ENCODE assay signal across 21 cellular contexts in the genomic region with DNA sequence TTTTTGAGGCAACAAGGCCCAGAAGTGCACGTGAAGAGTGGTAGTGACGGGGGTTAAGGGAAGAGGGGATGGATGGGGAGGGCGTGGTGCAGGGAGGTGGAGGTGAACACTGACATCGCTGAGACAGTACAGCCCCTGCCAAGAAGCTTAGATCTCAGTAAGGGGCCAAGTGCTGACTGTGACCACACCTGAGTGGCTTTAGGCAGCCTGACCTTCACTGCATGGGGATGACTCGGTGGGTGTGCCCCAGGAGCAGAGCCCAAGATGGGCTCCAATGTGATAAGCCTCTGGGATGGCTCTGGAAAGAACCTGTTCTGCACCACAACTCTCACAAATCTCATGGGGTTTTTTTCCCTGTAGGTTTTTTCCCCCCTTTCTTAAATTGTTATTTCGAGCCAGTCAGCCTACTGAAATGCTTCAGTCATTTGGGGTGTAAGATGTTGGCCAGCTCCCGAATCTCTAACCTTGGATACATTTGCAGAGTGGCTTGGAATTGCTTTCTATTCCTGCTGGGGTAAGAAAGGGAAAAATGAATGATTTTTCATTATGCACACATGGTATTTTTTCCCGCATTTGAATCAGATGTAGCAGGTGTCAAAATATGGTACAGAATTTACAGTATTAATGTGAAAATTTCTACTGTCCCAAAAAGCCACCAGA. TPM values are rescaled to one million over a fixed set of nuclear protein-coding genes. Genes with fewer than 3 reads are reported as not detected.
DNase-seq lines count a peak whose midpoint lies in the region; ATAC-seq, FAIRE-seq and TF ChIP-seq lines count a peak whose summit lies in the region.
"Had no signal": no experiment of that assay in that cellular context is flagged by ENCODE, and none has a peak within 500 bp of the region (broad histone marks: within the 10 kb centered on the region; RNA-seq: fewer than 3 reads in every experiment).

No MANE protein-coding gene starts in this region.

- TF ChIP-seq POLR2A in GM12892 (IDR thresholded peaks at IDR 0.05; ENCODE audit: low read depth, low read length): no peak

- CTCF ChIA-PET in HEK293 (lab: Yijun Ruan, JAX): interaction anchor here (0.7 to 1.1 kb wide), 3 partner anchors 10 to 258 kb away, joined by 3 to 4 read pairs (median 3); no protein-coding TSS in a partner anchor
- CTCF ChIA-PET in MCF 10A (lab: Yijun Ruan, JAX): interaction anchor here (5.4 kb wide), 1 partner anchor 10 kb away, joined by 31 read pairs; no protein-coding TSS in a partner anchor

- no peak overlapping the region for H3K27ac ChIP-seq in HEK293 (ENCODE audit: extremely low read depth, low read depth, low read length)
- H3K27ac ChIP-seq in kidney (ENCODE audit: low read depth in 2 of 2, low read length in 2 of 2): no peak overlapping the region
- H3K27ac ChIP-seq: KMS-11, SK-N-MC had no signal

- no peak for ATAC-seq in GM18867 (IDR thresholded peaks at IDR 0.05; ENCODE audit: unreplicated experiment)
- ATAC-seq: Right ventricle myocardium inferior had no signal

- H3K36me3 Mint-ChIP-seq in brain (no peaks in the 10 kb centered on the region), osteocyte (ENCODE audit: unreplicated experiment) (no peaks in the 10 kb centered on the region), MCF 10A (ENCODE audit: insufficient read depth, unreplicated experiment) (no peaks in the 10 kb centered on the region)

- H3K4me1 Mint-ChIP-seq in brain (peaks cover 16% of the 10 kb centered on the region), osteocyte (ENCODE audit: unreplicated experiment) (peaks cover 2% of the 10 kb centered on the region), MCF 10A (ENCODE audit: insufficient read depth, unreplicated experiment) (peaks cover 5% of the 10 kb centered on the region)
- H3K4me1 Mint-ChIP-seq: CD8-positive, alpha-beta memory T cell had no signal

- FAIRE-seq in GM12892 (lab: Jason Lieb, UNC) (peak; percentile 5), kidney (lab: Jason Lieb, UNC) (no peak)
- FAIRE-seq: RCC 7860 had no signal

- H3K9ac ChIP-seq in kidney (ENCODE audit: low read length in 2 of 2): no peak overlapping the region
- H3K9ac ChIP-seq: KMS-11 had no signal

- intact Hi-C loops in kidney (cut with DNase I): no loop called here
- intact Hi-C loops in MCF 10A (cut with micrococcal nuclease): no loop called here

- DNase-seq in GM12892 (ENCODE audit: insufficient read length) (no peak), osteocyte (ENCODE audit: extremely low spot score, unreplicated experiment) (peak; percentile 54), kidney (no peak), MCF 10A (ENCODE audit: unreplicated experiment) (no peak), SHP77 (lab: John Stamatoyannopoulos, UW) (no peak)
- DNase-seq: ACHN; CD8-positive, alpha-beta memory T cell; DMS53; EL; NCI-H1436 treated with DMSO at 0.1 percent for 48 hours; NCI-H2029; NCI-H2171; NCI-H526 treated with DMSO at 0.1 percent for 48 hours; NK-92 treated with Interleukin-12 subunit alpha and Interleukin-12 subunit beta, amount 100 ng/mL, for 24 hours had no signal

- no peak for TF ChIP-seq CTCF in HEK293 (tag by site-specific recombination; IDR thresholded peaks at IDR 0.05)
- no peak for TF ChIP-seq CTCF in brain (conservative IDR thresholded peaks at IDR 0.05)
- TF ChIP-seq CTCF in osteocyte (IDR thresholded peaks at IDR 0.05): no peak
- TF ChIP-seq CTCF in kidney (IDR thresholded peaks at IDR 0.05; ENCODE audit: borderline replicate concordance, extremely low read depth, insufficient read depth): no peak
- no peak for TF ChIP-seq CTCF in MCF 10A (IDR thresholded peaks at IDR 0.05; ENCODE audit: unreplicated experiment)

- H3K4me1 ChIP-seq in HEK293 (ENCODE audit: control insufficient read depth, insufficient read depth, low read length): peaks cover 7% of the 10 kb centered on the region
- no peaks in the 10 kb centered on the region for H3K4me1 ChIP-seq in kidney (ENCODE audit: control insufficient read depth in 1 of 2, insufficient read depth in 1 of 2, low read depth in 1 of 2, low read length in 2 of 2)

- H3K4me3 ChIP-seq in HEK293 (ENCODE audit: low read depth, low read length) (no peak overlapping the region), kidney (ENCODE audit: low read length in 2 of 2) (no peak overlapping the region)
- H3K4me3 ChIP-seq: SK-N-MC had no signal

- H3K27me3 Mint-ChIP-seq in brain: peaks cover 15% of the 10 kb centered on the region
- no peaks in the 10 kb centered on the region for H3K27me3 Mint-ChIP-seq in osteocyte (ENCODE audit: unreplicated experiment)
- no peaks in the 10 kb centered on the region for H3K27me3 Mint-ChIP-seq in MCF 10A (ENCODE audit: insufficient read depth, unreplicated experiment)
- H3K27me3 Mint-ChIP-seq: CD8-positive, alpha-beta memory T cell had no signal

- BruUV-seq in MCF 10A (replicated peaks; lab: Mats Ljungman, UMichigan): no TSS peak

- H3K27ac Mint-ChIP-seq in brain: peak overlapping the region in 3 of 5 experiments; percentile 2 to 39 (median 2)
- H3K27ac Mint-ChIP-seq in osteocyte (ENCODE audit: unreplicated experiment): no peak overlapping the region
- H3K27ac Mint-ChIP-seq in MCF 10A (ENCODE audit: low read depth, unreplicated experiment): no peak overlapping the region

- H3K9me3 ChIP-seq in HEK293 (ENCODE audit: control insufficient read depth, insufficient read depth, low read depth, low read length): no peaks in the 10 kb centered on the region
- no peaks in the 10 kb centered on the region for H3K9me3 ChIP-seq in kidney (ENCODE audit: control insufficient read depth in 1 of 2, low read length in 2 of 2)

- H3K4me3 Mint-ChIP-seq in brain (no peak overlapping the region), osteocyte (ENCODE audit: unreplicated experiment) (no peak overlapping the region), MCF 10A (ENCODE audit: unreplicated experiment) (no peak overlapping the region)
- H3K4me3 Mint-ChIP-seq: CD8-positive, alpha-beta memory T cell had no signal

- H3K36me3 ChIP-seq in HEK293 (ENCODE audit: control insufficient read depth in 2 of 2, insufficient read depth in 1 of 2, low read length in 2 of 2): no peaks in the 10 kb centered on the region
- H3K36me3 ChIP-seq in kidney (ENCODE audit: control insufficient read depth in 1 of 2, insufficient read depth in 2 of 2, low read length in 2 of 2): no peaks in the 10 kb centered on the region

- POLR2A ChIA-PET in HEK293 (lab: Yijun Ruan, JAX) (interaction anchor here (0.9 kb wide), 1 partner anchor 10 kb away, joined by 4 read pairs; no protein-coding TSS in a partner anchor), MCF 10A (lab: Yijun Ruan, JAX) (no interaction called here)

- no peaks in the 10 kb centered on the region for H3K9me3 Mint-ChIP-seq in brain
- H3K9me3 Mint-ChIP-seq in osteocyte (ENCODE audit: unreplicated experiment): no peaks in the 10 kb centered on the region
- H3K9me3 Mint-ChIP-seq in MCF 10A (ENCODE audit: unreplicated experiment): no peaks in the 10 kb centered on the region
- H3K9me3 Mint-ChIP-seq: CD8-positive, alpha-beta memory T cell had no signal

TF ChIP-seq in HEK293, 187 proteins besides CTCF, POLR2A, EP300 and RAD21 (continues in another document):
- TF ChIP-seq, protein P1, sequence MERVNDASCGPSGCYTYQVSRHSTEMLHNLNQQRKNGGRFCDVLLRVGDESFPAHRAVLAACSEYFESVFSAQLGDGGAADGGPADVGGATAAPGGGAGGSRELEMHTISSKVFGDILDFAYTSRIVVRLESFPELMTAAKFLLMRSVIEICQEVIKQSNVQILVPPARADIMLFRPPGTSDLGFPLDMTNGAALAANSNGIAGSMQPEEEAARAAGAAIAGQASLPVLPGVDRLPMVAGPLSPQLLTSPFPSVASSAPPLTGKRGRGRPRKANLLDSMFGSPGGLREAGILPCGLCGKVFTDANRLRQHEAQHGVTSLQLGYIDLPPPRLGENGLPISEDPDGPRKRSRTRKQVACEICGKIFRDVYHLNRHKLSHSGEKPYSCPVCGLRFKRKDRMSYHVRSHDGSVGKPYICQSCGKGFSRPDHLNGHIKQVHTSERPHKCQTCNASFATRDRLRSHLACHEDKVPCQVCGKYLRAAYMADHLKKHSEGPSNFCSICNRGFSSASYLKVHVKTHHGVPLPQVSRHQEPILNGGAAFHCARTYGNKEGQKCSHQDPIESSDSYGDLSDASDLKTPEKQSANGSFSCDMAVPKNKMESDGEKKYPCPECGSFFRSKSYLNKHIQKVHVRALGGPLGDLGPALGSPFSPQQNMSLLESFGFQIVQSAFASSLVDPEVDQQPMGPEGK (tag by site-specific recombination; IDR thresholded peaks at IDR 0.05): no peak
- TF ChIP-seq ZNF600 (tag by site-specific recombination; IDR thresholded peaks at IDR 0.05): 0 out of 2 replicates have a peak, but pooled peaks have one; percentile 57
- TF ChIP-seq, protein P2, sequence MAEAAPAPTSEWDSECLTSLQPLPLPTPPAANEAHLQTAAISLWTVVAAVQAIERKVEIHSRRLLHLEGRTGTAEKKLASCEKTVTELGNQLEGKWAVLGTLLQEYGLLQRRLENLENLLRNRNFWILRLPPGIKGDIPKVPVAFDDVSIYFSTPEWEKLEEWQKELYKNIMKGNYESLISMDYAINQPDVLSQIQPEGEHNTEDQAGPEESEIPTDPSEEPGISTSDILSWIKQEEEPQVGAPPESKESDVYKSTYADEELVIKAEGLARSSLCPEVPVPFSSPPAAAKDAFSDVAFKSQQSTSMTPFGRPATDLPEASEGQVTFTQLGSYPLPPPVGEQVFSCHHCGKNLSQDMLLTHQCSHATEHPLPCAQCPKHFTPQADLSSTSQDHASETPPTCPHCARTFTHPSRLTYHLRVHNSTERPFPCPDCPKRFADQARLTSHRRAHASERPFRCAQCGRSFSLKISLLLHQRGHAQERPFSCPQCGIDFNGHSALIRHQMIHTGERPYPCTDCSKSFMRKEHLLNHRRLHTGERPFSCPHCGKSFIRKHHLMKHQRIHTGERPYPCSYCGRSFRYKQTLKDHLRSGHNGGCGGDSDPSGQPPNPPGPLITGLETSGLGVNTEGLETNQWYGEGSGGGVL (tag by site-specific recombination; IDR thresholded peaks at IDR 0.05): no peak
- TF ChIP-seq ZNF623 (tag by site-specific recombination; IDR thresholded peaks at IDR 0.05): no peak
- no peak for TF ChIP-seq ZNF677 (tag by site-specific recombination; IDR thresholded peaks at IDR 0.05)

RNA-seq across cellular contexts. Expression of a gene that starts 59.8 kb away (rescaled TPM):
- polyA plus RNA-seq in GM12892 (2012; ENCODE audit: missing spikeins): 8.2 TPM
- polyA plus RNA-seq in brain (ENCODE audit: insufficient read depth, low read depth, low replicate concordance) (9.5 TPM), kidney (ENCODE audit: insufficient read depth, low read depth, low replicate concordance) (71.7 TPM)
- total RNA-seq in osteocyte (4.4 and 6.4 TPM in 2 replicates), kidney (23.4 TPM), MCF 10A (2022) (10.0 and 12.7 TPM in 2 replicates)

Comparison
In these comparisons a context has a peak if more than half of its experiments do, and no peak if none do; other contexts are left out.
1. H3K27ac Mint-ChIP-seq: peak in brain (3 of 5); none in osteocyte (single experiment) and MCF 10A (single experiment).